12 cellular contexts compared by ENCODE assay signal in genomic region chr3:171446801-171447578, GRCh38. TPM values are rescaled to one million over a fixed set of nuclear protein-coding genes. Genes with fewer than 3 reads are reported as not detected.
DNase-seq lines count a peak whose midpoint lies in the region; ATAC-seq and TF ChIP-seq lines count a peak whose summit lies in the region.
"Had no signal": no experiment of that assay in that cellular context is flagged by ENCODE, and none has a peak within 500 bp of the region (broad histone marks: within the 10 kb centered on the region; RNA-seq: fewer than 3 reads in every experiment).

No MANE protein-coding gene starts in this region.

- DNase-seq in DMS 273 (lab: John Stamatoyannopoulos, UW; ENCODE audit: unreplicated experiment) (peak; percentile 17), DMS 273 treated with DMSO at 0.1 percent for 48 hours (lab: John Stamatoyannopoulos, UW) (no peak), MG63 (peak; percentile 21), mammary epithelial cell (peak; percentile 84), upper lobe of right lung (no peak), SIG-M5 (lab: John Stamatoyannopoulos, UW) (no peak), Caco-2 (no peak)
- no peak for DNase-seq in naive thymus-derived CD8-positive, alpha-beta T cell
- DNase-seq: cortex of kidney, NCI-H748 treated with DMSO at 0.1 percent for 48 hours had no signal

- peaks cover 2% of the 10 kb centered on the region for H3K27me3 ChIP-seq in MG63
- no peaks in the 10 kb centered on the region for H3K27me3 ChIP-seq in mammary epithelial cell (ENCODE audit: insufficient read depth, low read length)
- no peaks in the 10 kb centered on the region for H3K27me3 ChIP-seq in upper lobe of right lung
- H3K27me3 ChIP-seq in Caco-2 (replicated peaks; ENCODE audit: control insufficient read depth, insufficient read depth, low read length), result no peaks in the 10 kb centered on the region

- H3K9me3 Mint-ChIP-seq in naive thymus-derived CD8-positive, alpha-beta T cell, result no peaks in the 10 kb centered on the region
- no peaks in the 10 kb centered on the region for H3K9me3 Mint-ChIP-seq in Caco-2 (ENCODE audit: unreplicated experiment)
- H3K9me3 Mint-ChIP-seq: activated T-helper 2 cell treated with anti-CD3 and anti-CD28 coated beads, Interferon-gamma antibody, Interleukin-2, Interleukin-4, amounts not matched to agents 10 μg/mL and 5 μg/mL and 100 μg/mL, durations not matched to agents 14 hours and 24 hours and 36 hours had no signal

- no peak overlapping the region for H2AFZ ChIP-seq in mammary epithelial cell (ENCODE audit: low read depth, low read length)

- H3K9me3 ChIP-seq in MG63 (no peaks in the 10 kb centered on the region), mammary epithelial cell (replicated peaks; ENCODE audit: insufficient read depth, low read length) (no peaks in the 10 kb centered on the region), upper lobe of right lung (no peaks in the 10 kb centered on the region), Caco-2 (no peaks in the 10 kb centered on the region)

- H3K27me3 Mint-ChIP-seq in naive thymus-derived CD8-positive, alpha-beta T cell, result no peaks in the 10 kb centered on the region
- H3K27me3 Mint-ChIP-seq in Caco-2 (ENCODE audit: insufficient read depth, unreplicated experiment), result no peaks in the 10 kb centered on the region

- H3K4me3 ChIP-seq in MG63 (no peak overlapping the region), mammary epithelial cell (replicated peaks in 1 of 3; ENCODE audit: insufficient read depth in 1 of 3, low read depth in 2 of 3, low read length in 3 of 3) (no peak overlapping the region), upper lobe of right lung (no peak overlapping the region), Caco-2 (ENCODE audit: low read depth, low read length) (no peak overlapping the region)

- WGBS in mammary epithelial cell (ENCODE audit: low coverage, missing lambda C conversion rate), result 82% methylated on average over 12 of the region's 12 CpGs

- H3K27ac ChIP-seq in mammary epithelial cell (ENCODE audit: insufficient read depth, low read depth, low read length), result no peak overlapping the region
- H3K27ac ChIP-seq in upper lobe of right lung, result no peak overlapping the region
- H3K27ac ChIP-seq: 22Rv1 had no signal

- peaks cover 10% of the 10 kb centered on the region for H3K79me2 ChIP-seq in mammary epithelial cell (ENCODE audit: insufficient read depth, low read length)

- intact Hi-C loops in mammary epithelial cell (cut with micrococcal nuclease) (no loop called here), upper lobe of right lung (cut with DNase I) (no loop called here), Caco-2 (cut with micrococcal nuclease; ENCODE audit: unreplicated experiment) (loop anchor here (2.0 kb wide), 1 partner anchor 14 kb away; the partner anchor contains the start of gene TNIK)

- no TSS peak for BruUV-seq in mammary epithelial cell (replicated peaks; lab: Mats Ljungman, UMichigan)
- BruUV-seq in Caco-2 (replicated peaks; lab: Mats Ljungman, UMichigan), result no TSS peak

- dilution Hi-C loops in mammary epithelial cell (cut with HindIII; ENCODE audit: low sequenced_read_pairs), result no loop called here

- H3K4me1 Mint-ChIP-seq in naive thymus-derived CD8-positive, alpha-beta T cell, result peaks cover 35 to 59% (median 56%) of the 10 kb centered on the region in 4 donors
- no peaks in the 10 kb centered on the region for H3K4me1 Mint-ChIP-seq in Caco-2 (ENCODE audit: low read depth, unreplicated experiment)

- TF ChIP-seq CTCF in mammary epithelial cell (conservative IDR thresholded peaks at IDR 0.05 in 1 of 2, IDR thresholded peaks at IDR 0.05 in 1 of 2; ENCODE audit: extremely low read depth in 1 of 2, insufficient read depth in 1 of 2, low read depth in 1 of 2, low read length in 2 of 2) (no peak), upper lobe of right lung (IDR thresholded peaks at IDR 0.05) (no peak), Caco-2 (IDR thresholded peaks at IDR 0.05; ENCODE audit: insufficient read depth in 1 of 2, low read depth in 1 of 2, low read length in 1 of 2, severe bottlenecking in 1 of 2, unreplicated experiment in 1 of 2) (no peak)

- peaks cover 0 to 14% (median 13%) of the 10 kb centered on the region in 3 donors for H3K36me3 Mint-ChIP-seq in naive thymus-derived CD8-positive, alpha-beta T cell
- no peaks in the 10 kb centered on the region for H3K36me3 Mint-ChIP-seq in Caco-2 (ENCODE audit: insufficient read depth, unreplicated experiment)

- peak overlapping the region in 6 of 10 donors; percentile 4 to 45 (median 16) for H3K4me3 Mint-ChIP-seq in naive thymus-derived CD8-positive, alpha-beta T cell
- H3K4me3 Mint-ChIP-seq in Caco-2 (ENCODE audit: unreplicated experiment), result no peak overlapping the region

- H4K20me1 ChIP-seq in mammary epithelial cell (ENCODE audit: insufficient read depth, low read length), result no peaks in the 10 kb centered on the region

- H3K36me3 ChIP-seq in MG63 (no peaks in the 10 kb centered on the region), mammary epithelial cell (ENCODE audit: insufficient read depth, low read length) (no peaks in the 10 kb centered on the region), upper lobe of right lung (no peaks in the 10 kb centered on the region), Caco-2 (ENCODE audit: control insufficient read depth, insufficient read depth, low read length) (no peaks in the 10 kb centered on the region)

- no peak overlapping the region for H3K9ac ChIP-seq in mammary epithelial cell (ENCODE audit: insufficient read depth, low read length)

- H3K4me1 ChIP-seq in mammary epithelial cell (ENCODE audit: insufficient read depth, low read length), result peaks cover 8% of the 10 kb centered on the region
- peaks cover 4% of the 10 kb centered on the region for H3K4me1 ChIP-seq in upper lobe of right lung
- no peaks in the 10 kb centered on the region; the same call in 1 of the 2 replicates for H3K4me1 ChIP-seq in Caco-2

- no peak for ATAC-seq in naive thymus-derived CD8-positive, alpha-beta T cell
- ATAC-seq in upper lobe of right lung, result no peak

- POLR2A ChIA-PET in naive thymus-derived CD8-positive, alpha-beta T cell (lab: Charles Lee), result interaction anchor here (0.6 kb wide), 1 partner anchor 274 kb away, joined by 4 read pairs; no protein-coding TSS in a partner anchor
- POLR2A ChIA-PET in Caco-2 (lab: Charles Lee), result no interaction called here

- in situ Hi-C loops in mammary epithelial cell (cut with MboI; ENCODE audit: low sequenced_read_pairs in 2 of 2), result no loop called here

- H3K4me2 ChIP-seq in mammary epithelial cell (ENCODE audit: insufficient read depth, low read depth, low read length), result peak overlapping the region; percentile 29

- peak overlapping the region in 4 of 10 donors; percentile 52 to 86 (median 58) for H3K27ac Mint-ChIP-seq in naive thymus-derived CD8-positive, alpha-beta T cell
- no peak overlapping the region for H3K27ac Mint-ChIP-seq in Caco-2 (ENCODE audit: unreplicated experiment)
- H3K27ac Mint-ChIP-seq: activated T-helper 2 cell treated with anti-CD3 and anti-CD28 coated beads, Interferon-gamma antibody, Interleukin-2, Interleukin-4, amounts not matched to agents 10 μg/mL and 5 μg/mL and 100 μg/mL, durations not matched to agents 14 hours and 24 hours and 36 hours had no signal

- CTCF ChIA-PET in mammary epithelial cell (lab: Charles Lee; ENCODE audit: low non-redundant PET) (no interaction called here), Caco-2 (lab: Charles Lee) (interaction anchor here (0.5 to 1.0 kb wide), 2 partner anchors 10 to 84 kb away, joined by 3 to 4 read pairs; no protein-coding TSS in a partner anchor)

RNA-seq across cellular contexts. Expression of gene TNIK, which starts 13.2 kb away (rescaled TPM):
- 0.07 TPM in 2 replicates for total RNA-seq in MG63 (2014; rRNA removed; shearing (Covaris generic); ENCODE audit: low replicate concordance)
- 1 to 10 TPM; 7.5 to 9.7 TPM for total RNA-seq in mammary epithelial cell
- 3.5 TPM for polyA plus RNA-seq in mammary epithelial cell
- polyA minus RNA-seq in mammary epithelial cell, result 76.6 TPM
- 10 to 100 TPM; 47.3 to 50.0 TPM for total RNA-seq in naive thymus-derived CD8-positive, alpha-beta T cell
- 10 to 100 TPM; 13.2 to 16.1 (median 13.8) TPM for polyA plus RNA-seq in naive thymus-derived CD8-positive, alpha-beta T cell
- 35.3 TPM for total RNA-seq in upper lobe of right lung
- 21.4 and 22.4 TPM in 2 replicates for total RNA-seq in Caco-2 (2022)

Comparison
In these comparisons a context has a peak if more than half of its experiments do, and no peak if none do; other contexts are left out.
1. DNase-seq: peak in DMS 273 (single experiment), MG63 (single experiment) and mammary epithelial cell (single experiment); none in DMS 273 treated with DMSO at 0.1 percent for 48 hours (single experiment), naive thymus-derived CD8-positive, alpha-beta T cell (0 of 10), upper lobe of right lung (single experiment), SIG-M5 (single experiment) and Caco-2 (0 of 2).